ENCODE assay signal across 22 cellular contexts in the genomic region with DNA sequence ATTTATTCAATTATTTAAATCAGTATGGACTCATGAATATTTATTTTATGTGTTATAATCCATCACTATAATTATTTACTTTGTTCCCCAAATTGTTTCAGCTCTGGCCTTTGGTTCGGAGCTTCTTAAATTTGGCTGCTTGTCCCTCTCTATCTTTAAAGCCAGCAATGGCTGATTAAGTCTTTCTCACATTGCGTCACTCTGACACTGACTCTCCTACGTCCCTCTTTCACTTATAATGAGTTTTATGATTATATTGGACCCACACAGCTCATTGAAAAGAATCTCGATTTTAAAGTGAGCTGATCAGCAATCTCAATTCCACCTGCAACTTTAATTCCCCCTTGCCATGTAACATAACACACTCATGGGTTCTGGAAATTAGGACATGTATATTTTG.
"Had no signal": no experiment of that assay in that cellular context is flagged by ENCODE, and none has a peak within 500 bp of the region (broad histone marks: within the 10 kb centered on the region; RNA-seq: fewer than 3 reads in every experiment).

No MANE protein-coding gene starts in this region.

- H3K36me3 Mint-ChIP-seq: activated CD4-positive, alpha-beta memory T cell treated with anti-CD3 and anti-CD28 coated beads for 36 hours; activated naive CD8-positive, alpha-beta T cell; brain had no signal

- H2AFZ ChIP-seq: PC-9 had no signal

- DNase-seq: activated CD4-positive, alpha-beta memory T cell treated with anti-CD3 and anti-CD28 coated beads for 36 hours; activated CD4-positive, alpha-beta T cell treated with anti-CD3 and anti-CD28 coated beads, Interleukin-2, amount 10 ng/mL, durations not matched to agents 7 days and 5 days; activated CD4-positive, CD25-positive, alpha-beta regulatory T cell; activated CD8-positive, alpha-beta memory T cell treated with anti-CD3 and anti-CD28 coated beads for 24 hours; activated gamma-delta T cell; activated naive CD4-positive, alpha-beta T cell treated with anti-CD3 and anti-CD28 coated beads for 36 hours; activated T-cell treated with anti-CD3 and anti-CD28 coated beads, Interleukin-2, amount 50 U/mL, for 4 hours; amygdala; MG63; NCI-H1105; NCI-H1436 treated with DMSO at 0.1 percent for 48 hours; NCI-H187; NCI-H2081; NCI-H510A treated with DMSO at 0.1 percent for 48 hours; PC-9; SIG-M5; T-helper 2 cell; T1000 had no signal

- H3K4me1 Mint-ChIP-seq: brain; central memory CD8-positive, alpha-beta T cell had no signal

- H3K9me3 ChIP-seq: MG63 had no signal

- H3K4me2 ChIP-seq: PC-9 had no signal

- H3K27me3 ChIP-seq: MG63 had no signal

- ATAC-seq: activated T-cell treated with anti-CD3 and anti-CD28 coated beads, Interleukin-2, amount 50 U/mL, for 4 hours had no signal

- H3K4me3 ChIP-seq: MG63, PC-9 had no signal

- H3K27ac ChIP-seq: PC-9, VCaP had no signal

- H3K4me3 Mint-ChIP-seq: activated CD4-positive, alpha-beta memory T cell treated with anti-CD3 and anti-CD28 coated beads for 36 hours; activated CD4-positive, alpha-beta T cell treated with anti-CD3 and anti-CD28 coated beads, Interleukin-2, amount 10 ng/mL, durations not matched to agents 7 days and 5 days; activated naive CD4-positive, alpha-beta T cell treated with anti-CD3 and anti-CD28 coated beads for 36 hours; activated naive CD8-positive, alpha-beta T cell; activated T-cell treated with anti-CD3 and anti-CD28 coated beads, Interleukin-2, amount 50 U/mL, for 4 hours; brain; central memory CD8-positive, alpha-beta T cell had no signal

- H3K36me3 ChIP-seq: MG63 had no signal

- H3K27ac Mint-ChIP-seq: activated CD4-positive, alpha-beta memory T cell treated with anti-CD3 and anti-CD28 coated beads for 36 hours; activated CD4-positive, alpha-beta T cell treated with anti-CD3 and anti-CD28 coated beads, Interleukin-2, amount 10 ng/mL, durations not matched to agents 7 days and 5 days; activated naive CD4-positive, alpha-beta T cell treated with anti-CD3 and anti-CD28 coated beads for 36 hours; activated naive CD8-positive, alpha-beta T cell; brain had no signal

- H3K27me3 Mint-ChIP-seq: activated CD4-positive, alpha-beta memory T cell treated with anti-CD3 and anti-CD28 coated beads for 36 hours; activated CD4-positive, alpha-beta T cell treated with anti-CD3 and anti-CD28 coated beads, Interleukin-2, amount 10 ng/mL, durations not matched to agents 7 days and 5 days; activated naive CD8-positive, alpha-beta T cell; brain; central memory CD8-positive, alpha-beta T cell had no signal
